In the genomic region with DNA sequence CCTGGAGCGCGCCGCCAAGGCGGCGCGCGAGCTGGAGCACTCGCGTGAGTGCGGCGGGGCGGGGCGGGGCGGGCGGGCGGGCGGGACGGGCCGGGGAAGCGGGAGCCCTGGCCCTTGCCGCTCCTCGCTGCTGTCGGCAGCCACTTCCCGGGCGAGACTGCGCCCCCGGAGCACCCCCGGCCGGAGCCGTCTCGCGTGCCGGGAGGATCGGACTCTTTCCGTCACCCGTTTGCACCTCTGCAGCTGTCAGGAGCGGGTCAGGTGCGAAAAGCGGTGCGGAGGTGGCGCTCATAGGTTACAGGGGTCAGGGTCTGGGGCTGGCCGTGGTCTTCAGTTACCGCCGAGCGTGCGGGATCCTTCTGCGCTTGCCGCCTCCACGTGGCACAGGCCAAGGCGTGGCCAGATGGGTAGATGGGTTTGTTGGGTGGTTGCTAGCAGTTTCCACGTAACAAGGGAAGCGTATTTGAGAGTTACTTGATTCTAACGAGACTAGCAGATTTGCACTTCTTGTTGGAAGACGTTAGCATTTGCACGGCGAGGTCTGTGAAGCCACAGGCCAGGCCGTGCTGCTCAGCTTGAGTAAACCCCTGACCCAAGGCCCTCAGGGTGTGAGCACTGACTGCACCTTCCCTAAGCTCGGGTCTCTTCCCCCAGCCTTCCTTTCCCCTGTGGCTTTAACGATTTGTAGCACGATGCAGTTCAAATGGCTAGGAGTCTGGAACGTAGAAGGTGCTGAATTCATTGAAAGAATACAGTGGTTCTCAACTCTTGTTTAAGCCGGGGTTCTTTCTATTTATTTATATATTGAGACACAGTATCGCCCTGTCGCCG, we compare ENCODE assay signal across 9 cellular contexts. TPM values are rescaled to one million over a fixed set of nuclear protein-coding genes. Genes with fewer than 3 reads are reported as not detected.
DNase-seq lines count a peak whose midpoint lies in the region; ATAC-seq and TF ChIP-seq lines count a peak whose summit lies in the region.
"Not testable (repeated sequence)": the region's sequence is repeated elsewhere in the genome, so short reads cannot be mapped to it uniquely, and the experiment has no call there.
"Had no signal": no experiment of that assay in that cellular context is flagged by ENCODE, and none has a peak within 500 bp of the region (broad histone marks: within the 10 kb centered on the region; RNA-seq: fewer than 3 reads in every experiment).

No MANE protein-coding gene starts in this region.

- H4K20me1 ChIP-seq in fibroblast of lung (ENCODE audit: control insufficient read depth, extremely low read depth, insufficient read depth, low read length) = not testable (repeated sequence)

- H2AFZ ChIP-seq in fibroblast of lung (ENCODE audit: low read length) = not testable (repeated sequence)

- peak overlapping the region; percentile 73 for H3K27ac Mint-ChIP-seq in CD4-positive, alpha-beta T cell
- peak overlapping the region in 1 of 2 donors; percentile 34 for H3K27ac Mint-ChIP-seq in T-cell
- peak overlapping the region; percentile 56 for H3K27ac Mint-ChIP-seq in activated naive CD8-positive, alpha-beta T cell treated with anti-CD3 and anti-CD28 coated beads, Interleukin-2, amount 50 U/mL, for 24 hours

- H3K4me3 ChIP-seq in fibroblast of lung (replicated peaks in 1 of 4; ENCODE audit: control extremely low read depth in 1 of 4, insufficient read depth in 1 of 4, low read depth in 3 of 4, low read length in 4 of 4) (peak overlapping the region; percentile 51 to 82 (median 72)), mesodermal cell (ENCODE audit: extremely low read depth, insufficient read depth, low read length, poor library complexity, severe bottlenecking) (peak overlapping the region; percentile 68)

- 8% methylated on average over 14 to 19 of the region's 65 CpGs for WGBS in mesodermal cell (ENCODE audit: insufficient coverage in 2 of 2), 2 experiments

- not testable (repeated sequence) for H3K4me1 ChIP-seq in fibroblast of lung (ENCODE audit: control insufficient read depth, extremely low read depth, insufficient read depth, low read length); mesodermal cell (ENCODE audit: control insufficient read depth, insufficient read depth, low read length, poor library complexity, severe bottlenecking)

- POLR2A ChIA-PET in CD4-positive, alpha-beta T cell (lab: Charles Lee); T-cell (lab: Charles Lee): not testable (repeated sequence)

- H3K27ac ChIP-seq in CD4-positive, alpha-beta T cell (ENCODE audit: low read depth, low read length) = not testable (repeated sequence)
- H3K27ac ChIP-seq in fibroblast of lung (ENCODE audit: insufficient read depth, low read length) = peak overlapping the region; percentile 67
- peak overlapping the region; percentile 49 for H3K27ac ChIP-seq in mesodermal cell (ENCODE audit: low read depth, low read length, severe bottlenecking)

- DNase-seq in CD4-positive, alpha-beta T cell = peak in 1 of 10 experiments; percentile 8
- DNase-seq in HK-2 (ENCODE audit: unreplicated experiment) (peak; percentile 33), T-cell (peak in 6 of 34 experiments; percentile 6 to 39 (median 10)), fibroblast of lung (ENCODE audit: low read depth in 2 of 2) (peak in 1 of 2 donors; percentile 15)
- not testable (repeated sequence) for DNase-seq in activated naive CD8-positive, alpha-beta T cell treated with anti-CD3 and anti-CD28 coated beads, Interleukin-2, amount 50 U/mL, for 24 hours
- peak; percentile 28 for DNase-seq in stimulated activated CD4-positive, alpha-beta T cell treated with anti-CD3 and anti-CD28 coated beads, Interleukin-15, amount 100 ng/mL, for 24 hours

- peak overlapping the region; percentile 85 for H3K4me2 ChIP-seq in fibroblast of lung (ENCODE audit: extremely low read depth, insufficient read depth, low read length)

- CTCF ChIA-PET in CD4-positive, alpha-beta T cell (lab: Charles Lee); T-cell (lab: Charles Lee): not testable (repeated sequence)

- H3K36me3 Mint-ChIP-seq in CD4-positive, alpha-beta T cell (ENCODE audit: low read depth); T-cell: not testable (repeated sequence)
- H3K36me3 Mint-ChIP-seq in activated naive CD8-positive, alpha-beta T cell treated with anti-CD3 and anti-CD28 coated beads, Interleukin-2, amount 50 U/mL, for 24 hours (ENCODE audit: low read depth) = peaks cover 18% of the 10 kb centered on the region

- H3K9ac ChIP-seq in fibroblast of lung (ENCODE audit: insufficient read depth, low read length) = peak overlapping the region; percentile 53

- H3K27me3 ChIP-seq in CD4-positive, alpha-beta T cell (ENCODE audit: control insufficient read depth, insufficient read depth, low read length); fibroblast of lung (ENCODE audit: control insufficient read depth, insufficient read depth, low read length): not testable (repeated sequence)

- not testable (repeated sequence) for H3K9me3 Mint-ChIP-seq in CD4-positive, alpha-beta T cell; T-cell; activated naive CD8-positive, alpha-beta T cell treated with anti-CD3 and anti-CD28 coated beads, Interleukin-2, amount 50 U/mL, for 24 hours

- intact Hi-C loops in CD4-positive, alpha-beta T cell (cut with DNase I, micrococcal nuclease) = not testable (repeated sequence)

- peak; percentile 38 for ATAC-seq in CD4-positive, alpha-beta T cell (ENCODE audit: poor library complexity)
- peak; percentile 19 for ATAC-seq in GM21576 (IDR thresholded peaks at IDR 0.05; ENCODE audit: unreplicated experiment)
- peak; percentile 30 to 50 (median 41) for ATAC-seq in T-cell (replicated peaks in 1 of 4)
- ATAC-seq in activated naive CD8-positive, alpha-beta T cell treated with anti-CD3 and anti-CD28 coated beads, Interleukin-2, amount 50 U/mL, for 24 hours = peak; percentile 27

- not testable (repeated sequence) for H3K36me3 ChIP-seq in fibroblast of lung (ENCODE audit: control insufficient read depth, insufficient read depth, low read length)
- peaks cover 22% of the 10 kb centered on the region for H3K36me3 ChIP-seq in mesodermal cell (ENCODE audit: control insufficient read depth, insufficient read depth, low read length)

- H3K79me2 ChIP-seq in fibroblast of lung (ENCODE audit: control insufficient read depth, insufficient read depth, low read length) = peaks cover 41% of the 10 kb centered on the region

- not testable (repeated sequence) for H3K9me3 ChIP-seq in CD4-positive, alpha-beta T cell (ENCODE audit: control insufficient read depth, low read length); fibroblast of lung (ENCODE audit: control insufficient read depth, insufficient read depth, low read depth, low read length); mesodermal cell (ENCODE audit: control insufficient read depth, low read length)

- TF ChIP-seq CTCF in CD4-positive, alpha-beta T cell (IDR thresholded peaks at IDR 0.05); fibroblast of lung (conservative IDR thresholded peaks at IDR 0.05 in 1 of 2, IDR thresholded peaks at IDR 0.05 in 1 of 2; ENCODE audit: low read depth in 1 of 2, low read length in 2 of 2): not testable (repeated sequence)

- H3K4me1 Mint-ChIP-seq in CD4-positive, alpha-beta T cell (ENCODE audit: low read depth) = peaks cover 26% of the 10 kb centered on the region
- peaks cover 24 to 33% (median 27%) of the 10 kb centered on the region in 3 donors for H3K4me1 Mint-ChIP-seq in T-cell
- peaks cover 34% of the 10 kb centered on the region for H3K4me1 Mint-ChIP-seq in activated naive CD8-positive, alpha-beta T cell treated with anti-CD3 and anti-CD28 coated beads, Interleukin-2, amount 50 U/mL, for 24 hours

- H3K4me3 Mint-ChIP-seq in CD4-positive, alpha-beta T cell = peak overlapping the region; percentile 81
- H3K4me3 Mint-ChIP-seq in T-cell = peak overlapping the region; percentile 71 to 90 (median 72)
- peak overlapping the region; percentile 85 for H3K4me3 Mint-ChIP-seq in activated naive CD8-positive, alpha-beta T cell treated with anti-CD3 and anti-CD28 coated beads, Interleukin-2, amount 50 U/mL, for 24 hours

- not testable (repeated sequence) for H3K27me3 Mint-ChIP-seq in CD4-positive, alpha-beta T cell; T-cell; activated naive CD8-positive, alpha-beta T cell treated with anti-CD3 and anti-CD28 coated beads, Interleukin-2, amount 50 U/mL, for 24 hours

RNA-seq across cellular contexts. Expression of gene ATAD3B, which starts 0.7 kb away (rescaled TPM):
- total RNA-seq in CD4-positive, alpha-beta T cell = 10 to 100 TPM; 44.3 to 49.1 TPM
- total RNA-seq in T-cell (10 to 100 TPM; 52.1 to 69.3 (median 57.2) TPM), fibroblast of lung (14.4 and 15.0 TPM in 2 replicates)
- 7.0 and 11.6 TPM in 2 replicates for polyA plus RNA-seq in fibroblast of lung
- 12.4 and 26.3 TPM in 2 replicates for polyA plus RNA-seq in fibroblast of lung (2012)
- 8.9 and 13.0 TPM in 2 replicates for polyA minus RNA-seq in fibroblast of lung (ENCODE audit: low replicate concordance)
- 29.3 TPM for polyA plus RNA-seq in mesodermal cell (2013, experiment 1 of 2)
- 23.8 TPM for polyA plus RNA-seq in mesodermal cell (2013, experiment 2 of 2)

RNA-seq across cellular contexts. Expression of gene ATAD3C, which starts 22.8 kb away (rescaled TPM):
- total RNA-seq in CD4-positive, alpha-beta T cell = under 1 TPM; 0.28 to 0.74 TPM
- total RNA-seq in T-cell = 1 to 10 TPM in 3 of 5 donors, under 1 TPM in 2; 0.59 to 3.1 (median 1.4) TPM
- total RNA-seq in fibroblast of lung = under 0.01 and 0.17 TPM in 2 replicates
- polyA plus RNA-seq in fibroblast of lung = not detected in 2 replicates
- 0.08 TPM in 1 of 2 replicates, not detected in the other for polyA plus RNA-seq in fibroblast of lung (2012)
- not detected in 2 replicates for polyA minus RNA-seq in fibroblast of lung (ENCODE audit: low replicate concordance)
- polyA plus RNA-seq in mesodermal cell (2013, experiment 1 of 2) = 0.48 TPM
- polyA plus RNA-seq in mesodermal cell (2013, experiment 2 of 2) = 0.51 TPM
- total RNA-seq: M059J had no signal

RNA-seq across cellular contexts. Expression of gene VWA1, which starts 36.8 kb away (rescaled TPM):
- total RNA-seq in CD4-positive, alpha-beta T cell = not detected
- total RNA-seq in T-cell = under 1 TPM in 3 of 5 donors, not detected in 2; 0.15 to 0.54 (median 0.26) TPM
- 2.6 and 3.1 TPM in 2 replicates for total RNA-seq in fibroblast of lung
- 1.7 and 2.5 TPM in 2 replicates for polyA plus RNA-seq in fibroblast of lung
- polyA plus RNA-seq in fibroblast of lung (2012) = 7.5 and 12.6 TPM in 2 replicates
- polyA minus RNA-seq in fibroblast of lung (ENCODE audit: low replicate concordance) = 1.1 and 3.7 TPM in 2 replicates
- 20.6 TPM for polyA plus RNA-seq in mesodermal cell (2013, experiment 1 of 2)
- polyA plus RNA-seq in mesodermal cell (2013, experiment 2 of 2) = 16.6 TPM

RNA-seq across cellular contexts. Expression of gene ATAD3A, which starts 39.7 kb away (rescaled TPM):
- total RNA-seq in CD4-positive, alpha-beta T cell = 10 to 100 TPM; 17.0 to 19.5 TPM
- total RNA-seq in T-cell (10 to 100 TPM; 24.6 to 42.5 (median 31.1) TPM), fibroblast of lung (14.4 and 18.0 TPM in 2 replicates)
- 12.5 and 19.8 TPM in 2 replicates for polyA plus RNA-seq in fibroblast of lung
- 24.8 and 50.7 TPM in 2 replicates for polyA plus RNA-seq in fibroblast of lung (2012)
- 11.7 and 12.7 TPM in 2 replicates for polyA minus RNA-seq in fibroblast of lung (ENCODE audit: low replicate concordance)
- polyA plus RNA-seq in mesodermal cell (2013, experiment 1 of 2) = 34.4 TPM
- polyA plus RNA-seq in mesodermal cell (2013, experiment 2 of 2) = 30.2 TPM

RNA-seq across cellular contexts. Expression of gene ANKRD65, which starts 51.2 kb away (rescaled TPM):
- not detected for total RNA-seq in CD4-positive, alpha-beta T cell
- total RNA-seq in T-cell = under 1 TPM in 1 of 5 donors, not detected in 4; 0.20 TPM
- total RNA-seq in fibroblast of lung = 1.3 and 2.0 TPM in 2 replicates
- polyA plus RNA-seq in fibroblast of lung = 0.84 and 1.9 TPM in 2 replicates
- polyA plus RNA-seq in fibroblast of lung (2012) = 0.86 and 2.9 TPM in 2 replicates
- polyA minus RNA-seq in fibroblast of lung (ENCODE audit: low replicate concordance) = 1.4 TPM in 1 of 2 replicates, not detected in the other
- 1.5 TPM for polyA plus RNA-seq in mesodermal cell (2013, experiment 1 of 2)
- 1.4 TPM for polyA plus RNA-seq in mesodermal cell (2013, experiment 2 of 2)
